ENCODE assay signal across 2 cellular contexts in genomic region chr7:103073989-103074518, GRCh38.
TF ChIP-seq lines count a peak whose summit lies in the region.

No MANE protein-coding gene starts in this region.

TF ChIP-seq in IMR-90, 13 proteins besides CTCF, POLR2A, EP300 and RAD21:
- TF ChIP-seq USF2 (IDR thresholded peaks at IDR 0.05; ENCODE audit: low read depth, low read length) (no peak), CHD1 (IDR thresholded peaks at IDR 0.05; ENCODE audit: low read depth, low read length) (no peak), NFE2L2 (IDR thresholded peaks at IDR 0.05; ENCODE audit: low read depth, low read length) (no peak), MAFK (IDR thresholded peaks at IDR 0.05; ENCODE audit: low read depth, low read length) (no peak), BHLHE40 (IDR thresholded peaks at IDR 0.05; ENCODE audit: low read depth, low read length) (peak; percentile 50; the same call in 1 of the 2 replicates)

TF ChIP-seq in liver, 16 proteins besides CTCF, POLR2A, EP300 and RAD21:
- TF ChIP-seq GABPA (IDR thresholded peaks at IDR 0.05 in 1 of 2, conservative IDR thresholded peaks at IDR 0.05 in 1 of 2): no peak
- TF ChIP-seq YY1 (IDR thresholded peaks at IDR 0.05): no peak
- TF ChIP-seq REST (IDR thresholded peaks at IDR 0.05): no peak
- TF ChIP-seq EGR1 (IDR thresholded peaks at IDR 0.05; ENCODE audit: low read depth in 2 of 2): no peak
- TF ChIP-seq NR2F2 (IDR thresholded peaks at IDR 0.05): no peak
- no peak for TF ChIP-seq FOXA1 (IDR thresholded peaks at IDR 0.05)
- TF ChIP-seq HNF4A (conservative IDR thresholded peaks at IDR 0.05): no peak
- TF ChIP-seq JUND (IDR thresholded peaks at IDR 0.05): no peak
- TF ChIP-seq ZBTB33 (IDR thresholded peaks at IDR 0.05): no peak
- TF ChIP-seq ATF3 (IDR thresholded peaks at IDR 0.05): no peak
- TF ChIP-seq FOXA2 (IDR thresholded peaks at IDR 0.05): no peak
- no peak for TF ChIP-seq TAF1 (conservative IDR thresholded peaks at IDR 0.05)
- TF ChIP-seq HNF4G (IDR thresholded peaks at IDR 0.05): no peak
- TF ChIP-seq MAX (IDR thresholded peaks at IDR 0.05): no peak
- TF ChIP-seq RXRA (IDR thresholded peaks at IDR 0.05): no peak
- TF ChIP-seq SP1 (IDR thresholded peaks at IDR 0.05): no peak
TF ChIP-seq in liver: peak in this region for 0.
